In the genomic region with DNA sequence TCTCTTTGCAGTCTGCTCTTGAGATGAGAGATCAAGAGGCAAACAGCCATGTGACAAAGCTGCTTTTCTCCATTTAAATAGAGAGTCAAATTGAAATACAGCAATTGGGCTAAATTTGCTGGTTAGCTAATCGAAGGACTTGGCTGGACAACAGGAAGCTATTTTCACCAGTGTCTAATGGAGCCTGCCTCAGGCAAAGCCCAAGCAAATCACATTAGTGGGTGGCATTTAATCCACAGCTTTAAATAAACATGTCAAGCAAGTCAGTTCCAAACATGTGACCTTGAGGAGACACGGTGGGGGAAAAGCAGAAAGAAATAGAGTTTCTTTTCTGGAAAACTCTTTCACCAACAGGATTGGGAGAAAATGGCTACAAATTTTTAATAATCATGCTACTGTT, we compare ENCODE assay signal across 16 cellular contexts.
DNase-seq lines count a peak whose midpoint lies in the region; FAIRE-seq and TF ChIP-seq lines count a peak whose summit lies in the region.
"Had no signal": no experiment of that assay in that cellular context is flagged by ENCODE, and none has a peak within 500 bp of the region (broad histone marks: within the 10 kb centered on the region; RNA-seq: fewer than 3 reads in every experiment).

No MANE protein-coding gene starts in this region.

- H3K4me3 ChIP-seq in WERI-Rb-1 (ENCODE audit: low read depth, low read length) (no peak overlapping the region), GM23248 (no peak overlapping the region)
- H3K4me3 ChIP-seq: GM12878, Peyer's patch had no signal

- in situ Hi-C loops in GM23248 (cut with MboI): no loop called here

- no peaks in the 10 kb centered on the region for H3K27me3 ChIP-seq in WERI-Rb-1 (ENCODE audit: insufficient read depth, low read depth, severe bottlenecking)
- H3K27me3 ChIP-seq in GM23248 (replicated peaks; ENCODE audit: insufficient read depth): no peaks in the 10 kb centered on the region
- H3K27me3 ChIP-seq: Peyer's patch had no signal

- H2AFZ ChIP-seq in GM23248: no peak overlapping the region

- H3K27ac ChIP-seq in WERI-Rb-1: no peak overlapping the region
- H3K27ac ChIP-seq in GM23248: no peak overlapping the region
- H3K27ac ChIP-seq: Peyer's patch had no signal

- H3K9me3 Mint-ChIP-seq in nephron: no peaks in the 10 kb centered on the region

- H3K9me3 ChIP-seq in WERI-Rb-1 (ENCODE audit: severe bottlenecking): no peaks in the 10 kb centered on the region
- no peaks in the 10 kb centered on the region for H3K9me3 ChIP-seq in GM23248 (ENCODE audit: low read depth)
- H3K9me3 ChIP-seq: Peyer's patch had no signal

- H3K27ac Mint-ChIP-seq in nephron: peak overlapping the region; percentile 53 to 99 (median 91)

- H3K9ac ChIP-seq in GM23248: no peak overlapping the region

- WGBS in GM23248 (ENCODE audit: low coverage in 1 of 2, low lambda C conversion rate in 2 of 2, missing lambda C conversion rate in 2 of 2), 2 experiments: 12 to 16% methylated on average over 2 of the region's 2 CpGs

- H3K9me2 ChIP-seq in GM23248 (ENCODE audit: insufficient read depth): no peaks in the 10 kb centered on the region

- no peaks in the 10 kb centered on the region for H3F3A ChIP-seq in GM23248 (ENCODE audit: insufficient read depth)

- H3K27me3 Mint-ChIP-seq in nephron (ENCODE audit: low read depth): peaks cover 3% of the 10 kb centered on the region

- no peaks in the 10 kb centered on the region for H4K20me1 ChIP-seq in GM23248 (ENCODE audit: insufficient read depth)

- TF ChIP-seq CTCF in WERI-Rb-1 (IDR thresholded peaks at IDR 0.05; ENCODE audit: low read depth, low read length): no peak
- no peak for TF ChIP-seq CTCF in nephron (IDR thresholded peaks at IDR 0.05; ENCODE audit: unreplicated experiment in 3 of 3)

- no peak overlapping the region for H3K4me2 ChIP-seq in GM23248 (ENCODE audit: unreplicated experiment)

- DNase-seq in NCI-H1417 treated with DMSO at 0.1 percent for 48 hours (lab: John Stamatoyannopoulos, UW) (peak; percentile 40), NCI-H69 (lab: John Stamatoyannopoulos, UW) (peak; percentile 95), WERI-Rb-1 (peak; percentile 25), urothelium cell line (ENCODE audit: low spot score) (no peak), hippocampal formation (lab: John Stamatoyannopoulos, UW) (no peak), hepatic stellate cell (ENCODE audit: low spot score) (no peak), GM23248 (no peak)
- DNase-seq: DMS153, Karpas-422, MV-4-11, NCI-H1694, NCI-H2171 treated with DMSO at 0.1 percent for 48 hours, NCI-H510A treated with DMSO at 0.1 percent for 48 hours, Peyer's patch had no signal

- no peaks in the 10 kb centered on the region for H3K36me3 Mint-ChIP-seq in nephron (ENCODE audit: low read depth)

- H3K79me2 ChIP-seq in GM23248 (ENCODE audit: insufficient read depth): no peaks in the 10 kb centered on the region

- no peak overlapping the region for H3K4me3 Mint-ChIP-seq in nephron

- peaks cover 37% of the 10 kb centered on the region for H3K4me1 Mint-ChIP-seq in nephron

- H3K36me3 ChIP-seq in WERI-Rb-1 (no peaks in the 10 kb centered on the region), GM23248 (ENCODE audit: low read depth) (no peaks in the 10 kb centered on the region)
- H3K36me3 ChIP-seq: Peyer's patch had no signal

- no peaks in the 10 kb centered on the region for H3K4me1 ChIP-seq in GM23248 (ENCODE audit: insufficient read depth)
- H3K4me1 ChIP-seq: Peyer's patch had no signal

- no peak for FAIRE-seq in urothelium cell line (lab: Jason Lieb, UNC)
- FAIRE-seq: GM12878 had no signal

Comparison
In these comparisons a context has a peak if more than half of its experiments do, and no peak if none do; other contexts are left out.
1. DNase-seq: peak in NCI-H1417 treated with DMSO at 0.1 percent for 48 hours (single experiment), NCI-H69 (single experiment) and WERI-Rb-1 (single experiment); none in urothelium cell line (single experiment), hippocampal formation (0 of 2), hepatic stellate cell (single experiment) and GM23248 (single experiment).